Comparison of ENCODE assay signal across 11 cellular contexts in genomic region chr4:68342139-68342538, GRCh38. TPM values are rescaled to one million over a fixed set of nuclear protein-coding genes. Genes with fewer than 3 reads are reported as not detected.
DNase-seq lines count a peak whose midpoint lies in the region; ATAC-seq and TF ChIP-seq lines count a peak whose summit lies in the region.
"Had no signal": no experiment of that assay in that cellular context is flagged by ENCODE, and none has a peak within 500 bp of the region (broad histone marks: within the 10 kb centered on the region; RNA-seq: fewer than 3 reads in every experiment).

No MANE protein-coding gene starts in this region.

- H3K4me3 ChIP-seq in foreskin fibroblast (ENCODE audit: low read depth in 1 of 2, low read length in 2 of 2): no peak overlapping the region
- H3K4me3 ChIP-seq: prostate gland had no signal

- H3K9me3 ChIP-seq in T-helper 17 cell (ENCODE audit: control insufficient read depth, low read length, poor library complexity, severe bottlenecking): no peaks in the 10 kb centered on the region
- H3K9me3 ChIP-seq: prostate gland had no signal

- TF ChIP-seq CTCF in foreskin fibroblast (IDR thresholded peaks at IDR 0.05; ENCODE audit: low read depth, low read length): no peak
- no peak for TF ChIP-seq CTCF in progenitor cell of endocrine pancreas (IDR thresholded peaks at IDR 0.05; ENCODE audit: unreplicated experiment)

- H3K4me3 Mint-ChIP-seq in activated CD4-positive, alpha-beta T cell treated with anti-CD3 and anti-CD28 coated beads for 36 hours: peak overlapping the region; percentile 24
- no peak overlapping the region for H3K4me3 Mint-ChIP-seq in activated CD4-positive, alpha-beta T cell treated with anti-CD3 and anti-CD28 coated beads, Interleukin-2, amount 10 ng/mL, durations not matched to agents 7 days and 5 days
- H3K4me3 Mint-ChIP-seq in T-helper 17 cell (peak overlapping the region; percentile 66), progenitor cell of endocrine pancreas (ENCODE audit: low read depth) (no peak overlapping the region)

- H3K4me1 Mint-ChIP-seq in activated CD4-positive, alpha-beta T cell treated with anti-CD3 and anti-CD28 coated beads for 36 hours: peaks cover 71% of the 10 kb centered on the region
- H3K4me1 Mint-ChIP-seq in activated CD4-positive, alpha-beta T cell treated with anti-CD3 and anti-CD28 coated beads, Interleukin-2, amount 10 ng/mL, durations not matched to agents 7 days and 5 days: peaks cover 53% of the 10 kb centered on the region
- H3K4me1 Mint-ChIP-seq in T-helper 17 cell (peaks cover 40% of the 10 kb centered on the region), progenitor cell of endocrine pancreas (ENCODE audit: low read depth) (peaks cover 47% of the 10 kb centered on the region)

- H3K36me3 Mint-ChIP-seq in activated CD4-positive, alpha-beta T cell treated with anti-CD3 and anti-CD28 coated beads for 36 hours (ENCODE audit: low read depth): peaks cover 20% of the 10 kb centered on the region
- H3K36me3 Mint-ChIP-seq in activated CD4-positive, alpha-beta T cell treated with anti-CD3 and anti-CD28 coated beads, Interleukin-2, amount 10 ng/mL, durations not matched to agents 7 days and 5 days (ENCODE audit: low read depth): peaks cover 19% of the 10 kb centered on the region
- H3K36me3 Mint-ChIP-seq in T-helper 17 cell (ENCODE audit: low read depth) (peaks cover 5% of the 10 kb centered on the region), progenitor cell of endocrine pancreas (ENCODE audit: insufficient read depth) (peaks cover 12% of the 10 kb centered on the region)

- no peaks in the 10 kb centered on the region for H3K27me3 Mint-ChIP-seq in activated CD4-positive, alpha-beta T cell treated with anti-CD3 and anti-CD28 coated beads for 36 hours
- H3K27me3 Mint-ChIP-seq in activated CD4-positive, alpha-beta T cell treated with anti-CD3 and anti-CD28 coated beads, Interleukin-2, amount 10 ng/mL, durations not matched to agents 7 days and 5 days: no peaks in the 10 kb centered on the region
- H3K27me3 Mint-ChIP-seq in T-helper 17 cell (no peaks in the 10 kb centered on the region), progenitor cell of endocrine pancreas (no peaks in the 10 kb centered on the region)

- CTCF ChIA-PET in activated CD4-positive, alpha-beta T cell treated with anti-CD3 and anti-CD28 coated beads for 36 hours (lab: Charles Lee): interaction anchor here (0.6 to 2.7 kb wide), 4 partner anchors 9 to 126 kb away, joined by 3 to 8 read pairs (median 4); no protein-coding TSS in a partner anchor
- CTCF ChIA-PET in activated CD4-positive, alpha-beta T cell treated with anti-CD3 and anti-CD28 coated beads, Interleukin-2, amount 10 ng/mL, durations not matched to agents 7 days and 5 days (lab: Charles Lee): interaction anchor here (1.9 kb wide), 1 partner anchor 9 kb away, joined by 7 read pairs; no protein-coding TSS in a partner anchor

- DNase-seq in activated CD4-positive, alpha-beta T cell treated with anti-CD3 and anti-CD28 coated beads for 36 hours: no peak
- DNase-seq in activated CD4-positive, alpha-beta T cell treated with anti-CD3 and anti-CD28 coated beads, Interleukin-2, amount 10 ng/mL, durations not matched to agents 7 days and 5 days: no peak
- DNase-seq in T-helper 17 cell: no peak
- DNase-seq in foreskin fibroblast: peak; percentile 29 to 66
- no peak for DNase-seq in progenitor cell of endocrine pancreas (ENCODE audit: low spot score, unreplicated experiment)
- no peak for DNase-seq in COLO668 (lab: John Stamatoyannopoulos, UW; ENCODE audit: unreplicated experiment)
- DNase-seq: AML-193, dorsolateral prefrontal cortex had no signal

- H3K9me3 Mint-ChIP-seq in activated CD4-positive, alpha-beta T cell treated with anti-CD3 and anti-CD28 coated beads for 36 hours (ENCODE audit: low read depth): no peaks in the 10 kb centered on the region
- H3K9me3 Mint-ChIP-seq in activated CD4-positive, alpha-beta T cell treated with anti-CD3 and anti-CD28 coated beads, Interleukin-2, amount 10 ng/mL, durations not matched to agents 7 days and 5 days: no peaks in the 10 kb centered on the region
- no peaks in the 10 kb centered on the region for H3K9me3 Mint-ChIP-seq in progenitor cell of endocrine pancreas (ENCODE audit: low read depth)

- POLR2A ChIA-PET in activated CD4-positive, alpha-beta T cell treated with anti-CD3 and anti-CD28 coated beads for 36 hours (lab: Charles Lee): interaction anchor here (0.6 kb wide), 1 partner anchor 21 kb away, joined by 15 read pairs; no protein-coding TSS in a partner anchor
- POLR2A ChIA-PET in activated CD4-positive, alpha-beta T cell treated with anti-CD3 and anti-CD28 coated beads, Interleukin-2, amount 10 ng/mL, durations not matched to agents 7 days and 5 days (lab: Charles Lee): no interaction called here

- ATAC-seq in activated CD4-positive, alpha-beta T cell treated with anti-CD3 and anti-CD28 coated beads for 36 hours: no peak
- ATAC-seq in T-helper 17 cell: no peak
- ATAC-seq in GM21529 (IDR thresholded peaks at IDR 0.05; ENCODE audit: unreplicated experiment): no peak
- no peak for ATAC-seq in HG03460 (IDR thresholded peaks at IDR 0.05; ENCODE audit: unreplicated experiment)

- intact Hi-C loops in activated CD4-positive, alpha-beta T cell treated with anti-CD3 and anti-CD28 coated beads for 36 hours (cut with DNase I, micrococcal nuclease): loop anchor here in 1 of 2 experiments (10.0 kb wide), 1 partner anchor 797 kb away; the partner anchor contains the start of gene CENPC

- peak overlapping the region; percentile 40 for H3K27ac Mint-ChIP-seq in activated CD4-positive, alpha-beta T cell treated with anti-CD3 and anti-CD28 coated beads for 36 hours
- no peak overlapping the region for H3K27ac Mint-ChIP-seq in activated CD4-positive, alpha-beta T cell treated with anti-CD3 and anti-CD28 coated beads, Interleukin-2, amount 10 ng/mL, durations not matched to agents 7 days and 5 days
- H3K27ac Mint-ChIP-seq in T-helper 17 cell (no peak overlapping the region), progenitor cell of endocrine pancreas (peak overlapping the region; percentile 0)

RNA-seq across cellular contexts. Expression of gene YTHDC1, which starts 7.8 kb away (rescaled TPM):
- total RNA-seq in activated CD4-positive, alpha-beta T cell treated with anti-CD3 and anti-CD28 coated beads for 36 hours: 10 to 100 TPM; 78.5 to 83.0 TPM
- 10 to 100 TPM; 88.7 to 90.3 TPM for total RNA-seq in activated CD4-positive, alpha-beta T cell treated with anti-CD3 and anti-CD28 coated beads, Interleukin-2, amount 10 ng/mL, durations not matched to agents 7 days and 5 days
- 100 to 1,000 TPM; 231 to 258 TPM for total RNA-seq in T-helper 17 cell
- total RNA-seq in progenitor cell of endocrine pancreas: 162 and 188 TPM in 2 replicates

Comparison
In these comparisons a context has a peak if more than half of its experiments do, and no peak if none do; other contexts are left out.
1. H3K27ac Mint-ChIP-seq: peak in activated CD4-positive, alpha-beta T cell treated with anti-CD3 and anti-CD28 coated beads for 36 hours (single experiment) and progenitor cell of endocrine pancreas (single experiment); none in activated CD4-positive, alpha-beta T cell treated with anti-CD3 and anti-CD28 coated beads, Interleukin-2, amount 10 ng/mL, durations not matched to agents 7 days and 5 days (single experiment) and T-helper 17 cell (single experiment).
2. H3K4me3 Mint-ChIP-seq: peak in activated CD4-positive, alpha-beta T cell treated with anti-CD3 and anti-CD28 coated beads for 36 hours (single experiment) and T-helper 17 cell (single experiment); none in activated CD4-positive, alpha-beta T cell treated with anti-CD3 and anti-CD28 coated beads, Interleukin-2, amount 10 ng/mL, durations not matched to agents 7 days and 5 days (single experiment) and progenitor cell of endocrine pancreas (single experiment).
3. DNase-seq: peak in foreskin fibroblast (2 of 2); none in activated CD4-positive, alpha-beta T cell treated with anti-CD3 and anti-CD28 coated beads for 36 hours (single experiment), activated CD4-positive, alpha-beta T cell treated with anti-CD3 and anti-CD28 coated beads, Interleukin-2, amount 10 ng/mL, durations not matched to agents 7 days and 5 days (single experiment), T-helper 17 cell (0 of 3), progenitor cell of endocrine pancreas (single experiment) and COLO668 (single experiment).